Comparison of ENCODE assay signal across 1 cellular context in the genomic region with DNA sequence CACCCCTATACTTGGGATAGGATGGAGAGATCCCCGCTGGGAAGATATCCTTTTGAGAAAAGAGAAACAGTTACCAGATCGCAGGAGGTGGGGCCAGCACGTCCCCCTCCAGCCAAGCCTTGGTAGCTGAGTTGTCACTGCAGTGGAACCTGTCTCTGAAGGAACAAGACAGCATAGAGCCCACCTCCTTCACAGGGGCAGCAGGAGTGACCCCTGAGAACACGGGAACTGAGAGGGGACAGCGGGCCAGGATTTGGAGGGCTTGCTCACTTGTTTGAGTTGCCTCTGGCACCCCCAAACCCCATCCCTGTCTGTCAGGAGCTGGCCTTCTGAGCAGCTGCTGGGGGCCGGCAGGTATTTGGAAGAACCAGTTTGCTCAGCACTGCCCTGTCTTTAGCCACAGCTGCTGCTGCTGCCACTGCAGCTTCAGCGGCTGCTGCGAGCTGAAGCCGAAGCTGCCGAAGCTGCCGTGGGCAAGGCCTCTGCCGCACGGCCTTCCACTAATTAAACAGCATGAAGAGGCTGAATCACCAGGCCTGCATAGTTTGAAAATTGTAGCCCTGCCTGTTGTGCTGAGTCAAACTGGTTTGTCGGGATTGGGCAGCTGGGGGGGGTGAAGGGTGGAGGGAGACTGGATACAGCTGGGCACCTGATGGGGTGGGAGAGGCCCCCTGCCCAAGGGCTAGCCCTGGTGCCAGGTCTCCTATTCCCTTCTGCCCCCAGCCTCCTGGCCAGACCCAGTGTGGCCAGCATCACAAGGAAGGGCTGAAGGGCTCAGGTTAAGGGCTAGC.
TF ChIP-seq lines count a peak whose summit lies in the region.

No MANE protein-coding gene starts in this region.

TF ChIP-seq in WTC11, 78 proteins besides CTCF, POLR2A, EP300 and RAD21 (continued from another document):
- TF ChIP-seq AR (CRISPR knock-in tag; IDR thresholded peaks at IDR 0.05) = no peak
- no peak for TF ChIP-seq IRF2 (CRISPR knock-in tag; IDR thresholded peaks at IDR 0.05; ENCODE audit: borderline replicate concordance, low read depth)
- TF ChIP-seq MYBL2 (CRISPR knock-in tag; IDR thresholded peaks at IDR 0.05) = no peak
- no peak for TF ChIP-seq ZNF532 (CRISPR knock-in tag; IDR thresholded peaks at IDR 0.05; ENCODE audit: borderline replicate concordance)
- TF ChIP-seq FOXJ3 (CRISPR knock-in tag; IDR thresholded peaks at IDR 0.05; ENCODE audit: borderline replicate concordance) = no peak
